1 cellular context compared by ENCODE assay signal in the genomic region with DNA sequence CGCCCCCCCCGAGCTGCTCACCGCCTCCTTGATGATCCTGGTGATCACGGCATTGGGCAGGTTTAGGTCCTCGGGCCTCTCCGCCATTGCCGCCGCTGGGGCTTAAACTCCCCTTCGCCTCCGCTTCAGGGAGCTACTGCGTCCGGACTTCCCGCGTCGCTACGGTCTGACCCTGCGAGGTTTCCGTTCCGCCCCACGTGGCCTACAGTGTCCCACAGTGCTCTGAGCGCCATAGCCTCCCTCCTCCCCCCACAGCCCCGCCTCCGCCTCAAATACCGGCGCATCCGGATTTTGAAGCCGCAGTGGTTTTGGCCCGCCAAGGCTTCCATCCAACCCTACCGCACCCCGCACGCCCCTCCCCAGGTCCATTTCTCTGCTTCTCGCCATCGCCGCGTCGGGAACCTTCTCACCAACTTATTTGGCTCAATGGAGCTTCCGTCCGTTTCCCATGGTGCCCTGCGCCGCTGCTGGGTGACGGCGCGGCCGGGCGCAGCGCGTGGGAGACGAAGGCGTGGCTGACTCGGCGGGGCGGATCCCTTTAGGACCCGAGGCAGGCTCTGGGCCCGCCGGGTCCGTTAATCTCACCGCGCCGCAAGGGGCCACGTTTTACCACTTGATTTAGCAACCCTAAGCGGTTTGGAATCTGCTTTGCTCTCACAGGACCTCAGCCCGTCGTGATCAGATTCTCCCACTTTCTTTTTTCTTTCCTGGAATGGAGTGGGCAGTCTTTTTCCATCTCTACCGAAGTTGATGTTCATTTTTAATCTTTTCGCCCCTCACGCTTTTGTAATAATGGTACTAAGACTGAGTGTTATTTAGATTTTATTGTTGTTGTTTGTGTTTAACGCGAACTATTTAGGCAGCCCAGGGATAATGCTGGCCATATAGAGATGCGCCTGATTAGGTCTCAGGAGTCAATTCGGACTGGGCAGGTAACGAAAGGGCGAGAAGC.
TF ChIP-seq lines count a peak whose summit lies in the region.

TSS of gene C9orf43 (plus strand) at position 541 of the 952 bp plus-strand sequence. CDS start 2,747 bp downstream, outside the sequence.
TSS of gene POLE3 (minus strand) at position 469 of the 952 bp plus-strand sequence. CDS start at position 87, 382 bp downstream.

TF ChIP-seq in HepG2, 621 proteins besides CTCF, POLR2A, EP300 and RAD21 (continued from another document and continues in another):
- TF ChIP-seq, protein P1, sequence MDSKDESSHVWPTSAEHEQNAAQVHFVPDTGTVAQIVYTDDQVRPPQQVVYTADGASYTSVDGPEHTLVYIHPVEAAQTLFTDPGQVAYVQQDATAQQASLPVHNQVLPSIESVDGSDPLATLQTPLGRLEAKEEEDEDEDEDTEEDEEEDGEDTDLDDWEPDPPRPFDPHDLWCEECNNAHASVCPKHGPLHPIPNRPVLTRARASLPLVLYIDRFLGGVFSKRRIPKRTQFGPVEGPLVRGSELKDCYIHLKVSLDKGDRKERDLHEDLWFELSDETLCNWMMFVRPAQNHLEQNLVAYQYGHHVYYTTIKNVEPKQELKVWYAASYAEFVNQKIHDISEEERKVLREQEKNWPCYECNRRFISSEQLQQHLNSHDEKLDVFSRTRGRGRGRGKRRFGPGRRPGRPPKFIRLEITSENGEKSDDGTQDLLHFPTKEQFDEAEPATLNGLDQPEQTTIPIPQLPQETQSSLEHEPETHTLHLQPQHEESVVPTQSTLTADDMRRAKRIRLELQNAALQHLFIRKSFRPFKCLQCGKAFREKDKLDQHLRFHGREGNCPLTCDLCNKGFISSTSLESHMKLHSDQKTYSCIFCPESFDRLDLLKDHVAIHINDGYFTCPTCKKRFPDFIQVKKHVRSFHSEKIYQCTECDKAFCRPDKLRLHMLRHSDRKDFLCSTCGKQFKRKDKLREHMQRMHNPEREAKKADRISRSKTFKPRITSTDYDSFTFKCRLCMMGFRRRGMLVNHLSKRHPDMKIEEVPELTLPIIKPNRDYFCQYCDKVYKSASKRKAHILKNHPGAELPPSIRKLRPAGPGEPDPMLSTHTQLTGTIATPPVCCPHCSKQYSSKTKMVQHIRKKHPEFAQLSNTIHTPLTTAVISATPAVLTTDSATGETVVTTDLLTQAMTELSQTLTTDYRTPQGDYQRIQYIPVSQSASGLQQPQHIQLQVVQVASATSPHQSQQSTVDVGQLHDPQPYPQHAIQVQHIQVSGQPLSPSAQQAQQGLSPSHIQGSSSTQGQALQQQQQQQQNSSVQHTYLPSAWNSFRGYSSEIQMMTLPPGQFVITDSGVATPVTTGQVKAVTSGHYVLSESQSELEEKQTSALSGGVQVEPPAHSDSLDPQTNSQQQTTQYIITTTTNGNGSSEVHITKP (CRISPR knock-in tag; IDR thresholded peaks at IDR 0.05; ENCODE audit: low read depth), result peak; percentile 51; the same call in 1 of the 2 replicates
- TF ChIP-seq GZF1 (CRISPR knock-in tag; IDR thresholded peaks at IDR 0.05), result peak; percentile 86; the same call in 1 of the 2 replicates
- no peak for TF ChIP-seq ZBTB42 (CRISPR knock-in tag; IDR thresholded peaks at IDR 0.05)
- peak; percentile 94 for TF ChIP-seq REL (CRISPR knock-in tag; conservative IDR thresholded peaks at IDR 0.05)
- TF ChIP-seq ZFP90 (CRISPR knock-in tag; IDR thresholded peaks at IDR 0.05; ENCODE audit: borderline replicate concordance), result peak; percentile 89; the same call in 1 of the 2 replicates
- TF ChIP-seq ZNF331 (CRISPR knock-in tag; IDR thresholded peaks at IDR 0.05), result peak; percentile 62
- TF ChIP-seq PTBP1 (IDR thresholded peaks at IDR 0.05; ENCODE audit: low read depth, low read length, poor library complexity, severe bottlenecking), result peak; percentile 77
- TF ChIP-seq AGO1 (IDR thresholded peaks at IDR 0.05; ENCODE audit: low read depth, low read length, poor library complexity, severe bottlenecking), result no peak
- TF ChIP-seq ZNF572 (CRISPR knock-in tag; IDR thresholded peaks at IDR 0.05), result 0 out of 2 replicates have a peak, but pooled peaks have one; percentile 75
- TF ChIP-seq RFX3 (CRISPR knock-in tag; IDR thresholded peaks at IDR 0.05), result peak; percentile 57; the same call in 1 of the 2 replicates
- peak; percentile 67; the same call in 1 of the 2 replicates for TF ChIP-seq MAZ (IDR thresholded peaks at IDR 0.05; ENCODE audit: borderline replicate concordance, low read depth, low read length)
- peak; percentile 45; the same call in 1 of the 2 replicates for TF ChIP-seq MAZ (CRISPR knock-in tag; IDR thresholded peaks at IDR 0.05; ENCODE audit: low read depth)
- TF ChIP-seq FOXK1 (CRISPR knock-in tag; IDR thresholded peaks at IDR 0.05; ENCODE audit: borderline replicate concordance, low read depth), result peak; percentile 63
- no peak for TF ChIP-seq MEIS1 (CRISPR knock-in tag; IDR thresholded peaks at IDR 0.05; ENCODE audit: borderline replicate concordance)
- TF ChIP-seq GLI4 (CRISPR knock-in tag; IDR thresholded peaks at IDR 0.05; ENCODE audit: borderline replicate concordance), result no peak
- no peak for TF ChIP-seq ZNF234 (CRISPR knock-in tag; conservative IDR thresholded peaks at IDR 0.05)
- TF ChIP-seq BORCS8-MEF2B (CRISPR knock-in tag; IDR thresholded peaks at IDR 0.05), result peak; percentile 90
- no peak for TF ChIP-seq STAT5B (CRISPR knock-in tag; IDR thresholded peaks at IDR 0.05)
- TF ChIP-seq THYN1 (CRISPR knock-in tag; IDR thresholded peaks at IDR 0.05; ENCODE audit: borderline replicate concordance, low read depth), result no peak; the same call in 1 of the 2 replicates
- TF ChIP-seq TEAD2 (CRISPR knock-in tag; IDR thresholded peaks at IDR 0.05), result no peak; the same call in 1 of the 2 replicates
- no peak for TF ChIP-seq NONO (IDR thresholded peaks at IDR 0.05)
- peak; percentile 98 for TF ChIP-seq NONO (CRISPR knock-in tag; conservative IDR thresholded peaks at IDR 0.05)
- TF ChIP-seq, protein P2, sequence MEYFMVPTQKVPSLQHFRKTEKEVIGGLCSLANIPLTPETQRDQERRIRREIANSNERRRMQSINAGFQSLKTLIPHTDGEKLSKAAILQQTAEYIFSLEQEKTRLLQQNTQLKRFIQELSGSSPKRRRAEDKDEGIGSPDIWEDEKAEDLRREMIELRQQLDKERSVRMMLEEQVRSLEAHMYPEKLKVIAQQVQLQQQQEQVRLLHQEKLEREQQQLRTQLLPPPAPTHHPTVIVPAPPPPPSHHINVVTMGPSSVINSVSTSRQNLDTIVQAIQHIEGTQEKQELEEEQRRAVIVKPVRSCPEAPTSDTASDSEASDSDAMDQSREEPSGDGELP (IDR thresholded peaks at IDR 0.05; ENCODE audit: borderline replicate concordance, low read depth), result peak; percentile 43; the same call in 1 of the 2 replicates
- TF ChIP-seq, protein P3, sequence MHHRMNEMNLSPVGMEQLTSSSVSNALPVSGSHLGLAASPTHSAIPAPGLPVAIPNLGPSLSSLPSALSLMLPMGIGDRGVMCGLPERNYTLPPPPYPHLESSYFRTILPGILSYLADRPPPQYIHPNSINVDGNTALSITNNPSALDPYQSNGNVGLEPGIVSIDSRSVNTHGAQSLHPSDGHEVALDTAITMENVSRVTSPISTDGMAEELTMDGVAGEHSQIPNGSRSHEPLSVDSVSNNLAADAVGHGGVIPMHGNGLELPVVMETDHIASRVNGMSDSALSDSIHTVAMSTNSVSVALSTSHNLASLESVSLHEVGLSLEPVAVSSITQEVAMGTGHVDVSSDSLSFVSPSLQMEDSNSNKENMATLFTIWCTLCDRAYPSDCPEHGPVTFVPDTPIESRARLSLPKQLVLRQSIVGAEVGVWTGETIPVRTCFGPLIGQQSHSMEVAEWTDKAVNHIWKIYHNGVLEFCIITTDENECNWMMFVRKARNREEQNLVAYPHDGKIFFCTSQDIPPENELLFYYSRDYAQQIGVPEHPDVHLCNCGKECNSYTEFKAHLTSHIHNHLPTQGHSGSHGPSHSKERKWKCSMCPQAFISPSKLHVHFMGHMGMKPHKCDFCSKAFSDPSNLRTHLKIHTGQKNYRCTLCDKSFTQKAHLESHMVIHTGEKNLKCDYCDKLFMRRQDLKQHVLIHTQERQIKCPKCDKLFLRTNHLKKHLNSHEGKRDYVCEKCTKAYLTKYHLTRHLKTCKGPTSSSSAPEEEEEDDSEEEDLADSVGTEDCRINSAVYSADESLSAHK (CRISPR knock-in tag; IDR thresholded peaks at IDR 0.05; ENCODE audit: borderline replicate concordance), result 0 out of 2 replicates have a peak, but pooled peaks have one; percentile 46
- TF ChIP-seq, protein P4, sequence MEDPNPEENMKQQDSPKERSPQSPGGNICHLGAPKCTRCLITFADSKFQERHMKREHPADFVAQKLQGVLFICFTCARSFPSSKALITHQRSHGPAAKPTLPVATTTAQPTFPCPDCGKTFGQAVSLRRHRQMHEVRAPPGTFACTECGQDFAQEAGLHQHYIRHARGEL (CRISPR knock-in tag; IDR thresholded peaks at IDR 0.05), result no peak
- TF ChIP-seq, protein P5, sequence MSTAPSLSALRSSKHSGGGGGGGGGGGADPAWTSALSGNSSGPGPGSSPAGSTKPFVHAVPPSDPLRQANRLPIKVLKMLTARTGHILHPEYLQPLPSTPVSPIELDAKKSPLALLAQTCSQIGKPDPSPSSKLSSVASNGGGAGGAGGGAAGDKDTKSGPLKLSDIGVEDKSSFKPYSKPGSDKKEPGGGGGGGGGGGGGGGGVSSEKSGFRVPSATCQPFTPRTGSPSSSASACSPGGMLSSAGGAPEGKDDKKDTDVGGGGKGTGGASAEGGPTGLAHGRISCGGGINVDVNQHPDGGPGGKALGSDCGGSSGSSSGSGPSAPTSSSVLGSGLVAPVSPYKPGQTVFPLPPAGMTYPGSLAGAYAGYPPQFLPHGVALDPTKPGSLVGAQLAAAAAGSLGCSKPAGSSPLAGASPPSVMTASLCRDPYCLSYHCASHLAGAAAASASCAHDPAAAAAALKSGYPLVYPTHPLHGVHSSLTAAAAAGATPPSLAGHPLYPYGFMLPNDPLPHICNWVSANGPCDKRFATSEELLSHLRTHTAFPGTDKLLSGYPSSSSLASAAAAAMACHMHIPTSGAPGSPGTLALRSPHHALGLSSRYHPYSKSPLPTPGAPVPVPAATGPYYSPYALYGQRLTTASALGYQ (CRISPR knock-in tag; IDR thresholded peaks at IDR 0.05), result peak; percentile 73
- TF ChIP-seq, protein P6, sequence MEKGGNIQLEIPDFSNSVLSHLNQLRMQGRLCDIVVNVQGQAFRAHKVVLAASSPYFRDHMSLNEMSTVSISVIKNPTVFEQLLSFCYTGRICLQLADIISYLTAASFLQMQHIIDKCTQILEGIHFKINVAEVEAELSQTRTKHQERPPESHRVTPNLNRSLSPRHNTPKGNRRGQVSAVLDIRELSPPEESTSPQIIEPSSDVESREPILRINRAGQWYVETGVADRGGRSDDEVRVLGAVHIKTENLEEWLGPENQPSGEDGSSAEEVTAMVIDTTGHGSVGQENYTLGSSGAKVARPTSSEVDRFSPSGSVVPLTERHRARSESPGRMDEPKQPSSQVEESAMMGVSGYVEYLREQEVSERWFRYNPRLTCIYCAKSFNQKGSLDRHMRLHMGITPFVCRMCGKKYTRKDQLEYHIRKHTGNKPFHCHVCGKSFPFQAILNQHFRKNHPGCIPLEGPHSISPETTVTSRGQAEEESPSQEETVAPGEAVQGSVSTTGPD (CRISPR knock-in tag; IDR thresholded peaks at IDR 0.05), result no peak
- no peak for TF ChIP-seq BHLHE40 (IDR thresholded peaks at IDR 0.05; ENCODE audit: low read length)
- no peak for TF ChIP-seq ZSCAN22 (CRISPR knock-in tag; IDR thresholded peaks at IDR 0.05)
- TF ChIP-seq ZNF644 (CRISPR knock-in tag; IDR thresholded peaks at IDR 0.05; ENCODE audit: low read depth), result no peak
- peak; percentile 49; the same call in 1 of the 2 replicates for TF ChIP-seq ZNF678 (CRISPR knock-in tag; IDR thresholded peaks at IDR 0.05)
- peak; percentile 82 for TF ChIP-seq MTF1 (CRISPR knock-in tag; IDR thresholded peaks at IDR 0.05)
- peak; percentile 96 for TF ChIP-seq ZNF547 (CRISPR knock-in tag; IDR thresholded peaks at IDR 0.05)
- 0 out of 2 replicates have a peak, but pooled peaks have one; percentile 38 for TF ChIP-seq ZNF367 (CRISPR knock-in tag; IDR thresholded peaks at IDR 0.05; ENCODE audit: borderline replicate concordance)
- peak; percentile 44; the same call in 1 of the 2 replicates for TF ChIP-seq ZNF543 (CRISPR knock-in tag; IDR thresholded peaks at IDR 0.05)
- TF ChIP-seq ZNF883 (CRISPR knock-in tag; IDR thresholded peaks at IDR 0.05; ENCODE audit: not compliant biosample characterization), result peak; percentile 26
- peak; percentile 82 for TF ChIP-seq FOXC1 (CRISPR knock-in tag; IDR thresholded peaks at IDR 0.05; ENCODE audit: borderline replicate concordance)
- TF ChIP-seq ZNF280B (CRISPR knock-in tag; IDR thresholded peaks at IDR 0.05; ENCODE audit: borderline replicate concordance), result no peak
- peak; percentile 68; the same call in 1 of the 2 replicates for TF ChIP-seq ZNF747 (CRISPR knock-in tag; IDR thresholded peaks at IDR 0.05; ENCODE audit: borderline replicate concordance)
- TF ChIP-seq, protein P7, sequence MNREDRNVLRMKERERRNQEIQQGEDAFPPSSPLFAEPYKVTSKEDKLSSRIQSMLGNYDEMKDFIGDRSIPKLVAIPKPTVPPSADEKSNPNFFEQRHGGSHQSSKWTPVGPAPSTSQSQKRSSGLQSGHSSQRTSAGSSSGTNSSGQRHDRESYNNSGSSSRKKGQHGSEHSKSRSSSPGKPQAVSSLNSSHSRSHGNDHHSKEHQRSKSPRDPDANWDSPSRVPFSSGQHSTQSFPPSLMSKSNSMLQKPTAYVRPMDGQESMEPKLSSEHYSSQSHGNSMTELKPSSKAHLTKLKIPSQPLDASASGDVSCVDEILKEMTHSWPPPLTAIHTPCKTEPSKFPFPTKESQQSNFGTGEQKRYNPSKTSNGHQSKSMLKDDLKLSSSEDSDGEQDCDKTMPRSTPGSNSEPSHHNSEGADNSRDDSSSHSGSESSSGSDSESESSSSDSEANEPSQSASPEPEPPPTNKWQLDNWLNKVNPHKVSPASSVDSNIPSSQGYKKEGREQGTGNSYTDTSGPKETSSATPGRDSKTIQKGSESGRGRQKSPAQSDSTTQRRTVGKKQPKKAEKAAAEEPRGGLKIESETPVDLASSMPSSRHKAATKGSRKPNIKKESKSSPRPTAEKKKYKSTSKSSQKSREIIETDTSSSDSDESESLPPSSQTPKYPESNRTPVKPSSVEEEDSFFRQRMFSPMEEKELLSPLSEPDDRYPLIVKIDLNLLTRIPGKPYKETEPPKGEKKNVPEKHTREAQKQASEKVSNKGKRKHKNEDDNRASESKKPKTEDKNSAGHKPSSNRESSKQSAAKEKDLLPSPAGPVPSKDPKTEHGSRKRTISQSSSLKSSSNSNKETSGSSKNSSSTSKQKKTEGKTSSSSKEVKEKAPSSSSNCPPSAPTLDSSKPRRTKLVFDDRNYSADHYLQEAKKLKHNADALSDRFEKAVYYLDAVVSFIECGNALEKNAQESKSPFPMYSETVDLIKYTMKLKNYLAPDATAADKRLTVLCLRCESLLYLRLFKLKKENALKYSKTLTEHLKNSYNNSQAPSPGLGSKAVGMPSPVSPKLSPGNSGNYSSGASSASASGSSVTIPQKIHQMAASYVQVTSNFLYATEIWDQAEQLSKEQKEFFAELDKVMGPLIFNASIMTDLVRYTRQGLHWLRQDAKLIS (CRISPR knock-in tag; IDR thresholded peaks at IDR 0.05), result 0 out of 2 replicates have a peak, but pooled peaks have one; percentile 35
- peak; percentile 93 for TF ChIP-seq ZNF501 (CRISPR knock-in tag; IDR thresholded peaks at IDR 0.05)
